In the genomic region with DNA sequence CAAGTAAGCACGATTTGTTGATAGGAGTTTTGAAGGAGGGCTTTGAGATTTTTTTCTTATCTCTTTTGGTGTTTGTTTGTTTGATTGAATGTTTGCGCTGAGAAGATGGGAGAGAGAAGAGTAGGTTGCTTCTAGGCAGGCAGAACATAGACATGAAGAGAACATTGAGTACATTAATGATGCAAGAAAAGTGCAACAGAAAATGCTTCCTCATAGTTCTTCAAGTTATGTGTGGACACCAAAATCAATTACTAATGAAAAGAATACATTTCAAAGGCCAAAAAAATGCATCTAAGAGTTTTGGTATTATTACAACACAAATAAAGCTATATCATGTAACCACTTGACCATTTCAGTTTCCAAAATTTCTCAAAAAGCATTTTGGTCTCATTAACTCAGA, we compare ENCODE assay signal across 6 cellular contexts.
"Had no signal": no experiment of that assay in that cellular context is flagged by ENCODE, and none has a peak within 500 bp of the region (broad histone marks: within the 10 kb centered on the region; RNA-seq: fewer than 3 reads in every experiment).

No MANE protein-coding gene starts in this region.

- ATAC-seq: HepG2, K562 had no signal

- H3K4me3 ChIP-seq: K562 had no signal

- DNase-seq: IMR-90, KBM-7, KG1 had no signal

- H3K27ac ChIP-seq: HL-60 had no signal
